ENCODE assay signal across 2 cellular contexts in the genomic region with DNA sequence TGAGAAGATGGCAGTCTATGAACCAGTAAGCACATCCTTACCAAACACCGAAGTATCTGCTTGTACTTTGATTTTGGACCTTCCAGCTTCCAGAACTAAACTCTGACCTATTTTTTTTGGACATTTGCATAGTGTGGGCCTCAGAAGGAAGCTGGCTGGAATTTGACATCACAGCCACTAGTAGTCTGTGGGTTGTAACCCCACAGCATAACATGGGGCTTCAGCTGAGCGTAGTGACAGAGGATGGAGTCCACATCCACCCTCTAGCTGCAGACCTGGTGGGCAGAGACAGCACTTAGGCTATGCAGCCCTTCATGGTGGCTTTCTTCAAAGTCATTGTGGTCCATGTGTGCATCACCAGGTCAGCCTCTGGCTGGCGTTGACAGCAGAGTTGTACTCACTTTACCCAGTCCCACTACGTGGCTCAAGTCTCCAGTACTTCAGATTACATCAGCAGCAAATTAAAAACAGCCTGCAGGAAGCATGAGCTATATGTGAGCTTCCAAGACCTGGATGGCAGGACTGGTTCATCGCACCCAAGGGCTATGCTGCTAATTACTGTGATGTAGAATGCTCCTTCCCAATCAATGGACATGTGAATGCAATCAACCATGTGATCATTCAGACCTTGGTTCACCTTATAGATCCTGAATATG.
TF ChIP-seq lines count a peak whose summit lies in the region.

No MANE protein-coding gene starts in this region.

TF ChIP-seq in K562, 482 proteins besides CTCF, POLR2A, EP300 and RAD21 (continues in another document):
- TF ChIP-seq TGIF2 (CRISPR knock-in tag; IDR thresholded peaks at IDR 0.05) = no peak
- TF ChIP-seq, protein P1, sequence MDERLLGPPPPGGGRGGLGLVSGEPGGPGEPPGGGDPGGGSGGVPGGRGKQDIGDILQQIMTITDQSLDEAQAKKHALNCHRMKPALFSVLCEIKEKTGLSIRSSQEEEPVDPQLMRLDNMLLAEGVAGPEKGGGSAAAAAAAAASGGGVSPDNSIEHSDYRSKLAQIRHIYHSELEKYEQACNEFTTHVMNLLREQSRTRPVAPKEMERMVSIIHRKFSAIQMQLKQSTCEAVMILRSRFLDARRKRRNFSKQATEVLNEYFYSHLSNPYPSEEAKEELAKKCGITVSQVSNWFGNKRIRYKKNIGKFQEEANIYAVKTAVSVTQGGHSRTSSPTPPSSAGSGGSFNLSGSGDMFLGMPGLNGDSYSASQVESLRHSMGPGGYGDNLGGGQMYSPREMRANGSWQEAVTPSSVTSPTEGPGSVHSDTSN (CRISPR knock-in tag; IDR thresholded peaks at IDR 0.05; ENCODE audit: low read depth) = no peak
- TF ChIP-seq, protein P1 (tag; conservative IDR thresholded peaks at IDR 0.05; ENCODE audit: low read depth) = no peak
- TF ChIP-seq LCOR (CRISPR knock-in tag; IDR thresholded peaks at IDR 0.05) = no peak
- no peak for TF ChIP-seq DMBX1 (CRISPR knock-in tag; IDR thresholded peaks at IDR 0.05; ENCODE audit: borderline replicate concordance)
- TF ChIP-seq, protein P2, sequence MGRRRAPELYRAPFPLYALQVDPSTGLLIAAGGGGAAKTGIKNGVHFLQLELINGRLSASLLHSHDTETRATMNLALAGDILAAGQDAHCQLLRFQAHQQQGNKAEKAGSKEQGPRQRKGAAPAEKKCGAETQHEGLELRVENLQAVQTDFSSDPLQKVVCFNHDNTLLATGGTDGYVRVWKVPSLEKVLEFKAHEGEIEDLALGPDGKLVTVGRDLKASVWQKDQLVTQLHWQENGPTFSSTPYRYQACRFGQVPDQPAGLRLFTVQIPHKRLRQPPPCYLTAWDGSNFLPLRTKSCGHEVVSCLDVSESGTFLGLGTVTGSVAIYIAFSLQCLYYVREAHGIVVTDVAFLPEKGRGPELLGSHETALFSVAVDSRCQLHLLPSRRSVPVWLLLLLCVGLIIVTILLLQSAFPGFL (CRISPR knock-in tag; IDR thresholded peaks at IDR 0.05) = peak; percentile 66; the same call in 1 of the 2 replicates
- no peak for TF ChIP-seq ZNF24 (IDR thresholded peaks at IDR 0.05)
- no peak for TF ChIP-seq ZNF717 (CRISPR knock-in tag; IDR thresholded peaks at IDR 0.05)
- TF ChIP-seq ZNF184 (CRISPR knock-in tag; IDR thresholded peaks at IDR 0.05) = peak; percentile 51; the same call in 1 of the 2 replicates
- TF ChIP-seq, protein P3, sequence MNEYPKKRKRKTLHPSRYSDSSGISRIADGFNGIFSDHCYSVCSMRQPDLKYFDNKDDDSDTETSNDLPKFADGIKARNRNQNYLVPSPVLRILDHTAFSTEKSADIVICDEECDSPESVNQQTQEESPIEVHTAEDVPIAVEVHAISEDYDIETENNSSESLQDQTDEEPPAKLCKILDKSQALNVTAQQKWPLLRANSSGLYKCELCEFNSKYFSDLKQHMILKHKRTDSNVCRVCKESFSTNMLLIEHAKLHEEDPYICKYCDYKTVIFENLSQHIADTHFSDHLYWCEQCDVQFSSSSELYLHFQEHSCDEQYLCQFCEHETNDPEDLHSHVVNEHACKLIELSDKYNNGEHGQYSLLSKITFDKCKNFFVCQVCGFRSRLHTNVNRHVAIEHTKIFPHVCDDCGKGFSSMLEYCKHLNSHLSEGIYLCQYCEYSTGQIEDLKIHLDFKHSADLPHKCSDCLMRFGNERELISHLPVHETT (CRISPR knock-in tag; conservative IDR thresholded peaks at IDR 0.05 in 1 of 2, IDR thresholded peaks at IDR 0.05 in 1 of 2) = peak in 1 of 2 experiments; percentile 57; a peak in 1 of 4 replicates
- TF ChIP-seq, protein P4, sequence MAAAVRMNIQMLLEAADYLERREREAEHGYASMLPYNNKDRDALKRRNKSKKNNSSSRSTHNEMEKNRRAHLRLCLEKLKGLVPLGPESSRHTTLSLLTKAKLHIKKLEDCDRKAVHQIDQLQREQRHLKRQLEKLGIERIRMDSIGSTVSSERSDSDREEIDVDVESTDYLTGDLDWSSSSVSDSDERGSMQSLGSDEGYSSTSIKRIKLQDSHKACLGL (CRISPR knock-in tag; IDR thresholded peaks at IDR 0.05; ENCODE audit: borderline replicate concordance, poor library complexity, severe bottlenecking) = peak; percentile 29
- TF ChIP-seq MAZ (CRISPR knock-in tag; conservative IDR thresholded peaks at IDR 0.05 in 1 of 2, IDR thresholded peaks at IDR 0.05 in 1 of 2) = no peak
- no peak for TF ChIP-seq TCF3 (CRISPR knock-in tag; IDR thresholded peaks at IDR 0.05)
- TF ChIP-seq STAG1 (CRISPR knock-in tag; IDR thresholded peaks at IDR 0.05; ENCODE audit: borderline replicate concordance) = 0 out of 2 replicates have a peak, but pooled peaks have one; percentile 40
- no peak for TF ChIP-seq ZSCAN32 (CRISPR knock-in tag; IDR thresholded peaks at IDR 0.05)
- TF ChIP-seq MTA1 (IDR thresholded peaks at IDR 0.05; ENCODE audit: borderline replicate concordance) = no peak
- no peak for TF ChIP-seq PTRF (tag; IDR thresholded peaks at IDR 0.05)
- peak; percentile 73; the same call in 1 of the 2 replicates for TF ChIP-seq MED1 (CRISPR knock-in tag; IDR thresholded peaks at IDR 0.05; ENCODE audit: borderline replicate concordance)
- TF ChIP-seq NCOA4 (IDR thresholded peaks at IDR 0.05; ENCODE audit: partially characterized antibody) = no peak

TF ChIP-seq in H1, 55 proteins besides CTCF, POLR2A, EP300 and RAD21:
- TF ChIP-seq SUZ12 (IDR thresholded peaks at IDR 0.05; ENCODE audit: low read length) = peak; percentile 39; the same call in 1 of the 2 replicates
- no peak for TF ChIP-seq JUN (IDR thresholded peaks at IDR 0.05; ENCODE audit: low read depth, low read length)
